Comparison of ENCODE assay signal across 30 cellular contexts in the genomic region with DNA sequence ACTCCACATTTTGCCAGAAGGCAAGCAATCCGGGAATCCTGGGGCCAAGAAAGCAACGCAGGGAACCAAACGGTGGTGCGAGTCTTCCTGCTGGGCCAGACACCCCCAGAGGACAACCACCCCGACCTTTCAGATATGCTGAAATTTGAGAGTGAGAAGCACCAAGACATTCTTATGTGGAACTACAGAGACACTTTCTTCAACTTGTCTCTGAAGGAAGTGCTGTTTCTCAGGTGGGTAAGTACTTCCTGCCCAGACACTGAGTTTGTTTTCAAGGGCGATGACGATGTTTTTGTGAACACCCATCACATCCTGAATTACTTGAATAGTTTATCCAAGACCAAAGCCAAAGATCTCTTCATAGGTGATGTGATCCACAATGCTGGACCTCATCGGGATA. TPM values are rescaled to one million over a fixed set of nuclear protein-coding genes. Genes with fewer than 3 reads are reported as not detected.
DNase-seq lines count a peak whose midpoint lies in the region; ATAC-seq and TF ChIP-seq lines count a peak whose summit lies in the region.
"Had no signal": no experiment of that assay in that cellular context is flagged by ENCODE, and none has a peak within 500 bp of the region (broad histone marks: within the 10 kb centered on the region; RNA-seq: fewer than 3 reads in every experiment).

No MANE protein-coding gene starts in this region.

- no peak overlapping the region for H2BK15ac ChIP-seq in H9 (ENCODE audit: low read depth, low read length)

- peaks cover 20% of the 10 kb centered on the region; the same call in 1 of the 2 replicates for H3K79me2 ChIP-seq in H9 (ENCODE audit: insufficient read depth, low read length)
- H3K79me2 ChIP-seq: parathyroid adenoma had no signal

- H4K8ac ChIP-seq in H9 (replicated peaks; ENCODE audit: insufficient read length, low read depth, low read length), result no peak overlapping the region

- no peak for DNase-seq in activated T-cell treated with anti-CD3 and anti-CD28 coated beads, Interleukin-2, amount 50 U/mL, for 72 hours
- no peak for DNase-seq in activated T-cell treated with anti-CD3 and anti-CD28 coated beads, Interleukin-2, amount 50 U/mL, for 48 hours
- DNase-seq in H9 (no peak), natural killer cell (no peak), DMS53 (lab: John Stamatoyannopoulos, UW) (no peak)
- DNase-seq in activated naive CD8-positive, alpha-beta T cell treated with anti-CD3 and anti-CD28 coated beads for 36 hours, result no peak
- DNase-seq: ACHN; amygdala; Calu3; colonic mucosa; effector memory CD4-positive, alpha-beta T cell; esophagus squamous epithelium; gastrocnemius medialis; islet precursor cell; left ventricle myocardium superior; MM.1S; NCI-H1417; NCI-H2081 treated with DMSO at 0.1 percent for 48 hours; NCI-H82; nephron progenitor cell; right cardiac atrium; SK-N-SH; stimulated activated CD4-positive, alpha-beta T cell treated with anti-CD3 and anti-CD28 coated beads, Interleukin-4, amount 100 ng/mL, for 4 hours; stimulated activated naive CD4-positive, alpha-beta T cell treated with Interleukin-2 at 50 U/mL for 16 hours; tibial artery had no signal

- no peak for TF ChIP-seq CTCF in H9 (conservative IDR thresholded peaks at IDR 0.05)
- no peak for TF ChIP-seq CTCF in natural killer cell (IDR thresholded peaks at IDR 0.05)

- no peaks in the 10 kb centered on the region for H3K27me3 ChIP-seq in H9 (ENCODE audit: insufficient read depth, low read length)
- H3K27me3 ChIP-seq: breast epithelium, colonic mucosa, esophagus squamous epithelium, gastrocnemius medialis, tibial artery had no signal

- no peak overlapping the region for H2BK20ac ChIP-seq in H9 (ENCODE audit: low read depth, low read length, poor library complexity, severe bottlenecking)

- intact Hi-C loops in natural killer cell (cut with micrococcal nuclease), result no loop called here

- no peak overlapping the region for H3K56ac ChIP-seq in H9 (ENCODE audit: insufficient read length, low read depth, low read length)

- no peaks in the 10 kb centered on the region for H3K9me3 ChIP-seq in H9 (ENCODE audit: control insufficient read depth, low read depth, low read length)
- H3K9me3 ChIP-seq: breast epithelium, colonic mucosa, esophagus squamous epithelium, gastrocnemius medialis, SK-N-SH, tibial artery had no signal

- no peak overlapping the region for H3T11ph ChIP-seq in H9 (ENCODE audit: low read length)

- peaks cover 7% of the 10 kb centered on the region for H3K79me1 ChIP-seq in H9 (ENCODE audit: insufficient read depth, low read depth, low read length, poor library complexity, severe bottlenecking)

- H3K27ac ChIP-seq in H9 (ENCODE audit: insufficient read length, low read depth, low read length), result no peak overlapping the region
- H3K27ac ChIP-seq: colonic mucosa, gastrocnemius medialis, parathyroid adenoma, tibial artery had no signal

- H3K18ac ChIP-seq in H9 (ENCODE audit: insufficient read length, low read depth, low read length), result no peak overlapping the region

- peak overlapping the region; percentile 90 for H3K27ac Mint-ChIP-seq in activated T-cell treated with anti-CD3 and anti-CD28 coated beads, Interleukin-2, amount 50 U/mL, for 72 hours
- H3K27ac Mint-ChIP-seq in H9, result peak overlapping the region; percentile 11 to 74 (median 68); a peak in 2 of 7 replicates
- H3K27ac Mint-ChIP-seq in activated naive CD8-positive, alpha-beta T cell treated with anti-CD3 and anti-CD28 coated beads for 36 hours, result peak overlapping the region; percentile 54
- peak overlapping the region; percentile 86 to 93 for H3K27ac Mint-ChIP-seq in natural killer cell
- H3K27ac Mint-ChIP-seq: mesothelial cell of epicardium, nephron progenitor cell had no signal

- no peak overlapping the region for H3K9ac ChIP-seq in H9 (ENCODE audit: extremely low read depth, insufficient read length, low read length)
- H3K9ac ChIP-seq: parathyroid adenoma, SK-N-SH had no signal

- no peaks in the 10 kb centered on the region for H3K23me2 ChIP-seq in H9 (ENCODE audit: insufficient read length, low read depth, low read length, poor library complexity, severe bottlenecking)

- H2BK120ac ChIP-seq in H9 (ENCODE audit: low read depth, low read length, poor library complexity, severe bottlenecking), result no peak overlapping the region

- no peak overlapping the region for H3K14ac ChIP-seq in H9 (ENCODE audit: insufficient read depth, low read length)

- no peaks in the 10 kb centered on the region for H3K9me3 Mint-ChIP-seq in activated T-cell treated with anti-CD3 and anti-CD28 coated beads, Interleukin-2, amount 50 U/mL, for 72 hours
- H3K9me3 Mint-ChIP-seq in H9, result peaks cover 0 to 10% of the 10 kb centered on the region in 2 experiments; a peak in 3 of 5 replicates
- H3K9me3 Mint-ChIP-seq in activated naive CD8-positive, alpha-beta T cell treated with anti-CD3 and anti-CD28 coated beads for 36 hours, result peaks cover 26% of the 10 kb centered on the region
- H3K9me3 Mint-ChIP-seq in natural killer cell, result no peaks in the 10 kb centered on the region

- H3K23ac ChIP-seq in H9 (ENCODE audit: insufficient read length, low read depth, low read length), result no peak overlapping the region

- H2AK5ac ChIP-seq in H9 (ENCODE audit: insufficient read length, low read length), result no peak overlapping the region

- no peak overlapping the region for H3K4ac ChIP-seq in H9 (ENCODE audit: low read depth, low read length)

- peaks cover 66% of the 10 kb centered on the region for H3K4me1 Mint-ChIP-seq in activated T-cell treated with anti-CD3 and anti-CD28 coated beads, Interleukin-2, amount 50 U/mL, for 72 hours (ENCODE audit: low read depth)
- peaks cover 10 to 40% of the 10 kb centered on the region in 2 experiments for H3K4me1 Mint-ChIP-seq in H9
- H3K4me1 Mint-ChIP-seq in activated naive CD8-positive, alpha-beta T cell treated with anti-CD3 and anti-CD28 coated beads for 36 hours, result peaks cover 71% of the 10 kb centered on the region
- peaks cover 71 to 76% of the 10 kb centered on the region in 2 donors for H3K4me1 Mint-ChIP-seq in natural killer cell

- no peak overlapping the region for H4K91ac ChIP-seq in H9 (ENCODE audit: insufficient read length, low read depth, low read length)

- ATAC-seq in activated T-cell treated with anti-CD3 and anti-CD28 coated beads, Interleukin-2, amount 50 U/mL, for 72 hours (replicated peaks in 1 of 2), result no peak
- peak; percentile 77 to 87 (median 86) for ATAC-seq in natural killer cell
- no peak for ATAC-seq in GM19023 (IDR thresholded peaks at IDR 0.05; ENCODE audit: unreplicated experiment)
- no peak for ATAC-seq in GM21515 (IDR thresholded peaks at IDR 0.05; ENCODE audit: unreplicated experiment)
- ATAC-seq: gastrocnemius medialis, left ventricle myocardium superior had no signal

- H3K4me3 Mint-ChIP-seq in activated T-cell treated with anti-CD3 and anti-CD28 coated beads, Interleukin-2, amount 50 U/mL, for 72 hours, result no peak overlapping the region
- no peak overlapping the region for H3K4me3 Mint-ChIP-seq in H9
- no peak overlapping the region for H3K4me3 Mint-ChIP-seq in activated naive CD8-positive, alpha-beta T cell treated with anti-CD3 and anti-CD28 coated beads for 36 hours
- peak overlapping the region; percentile 69 for H3K4me3 Mint-ChIP-seq in natural killer cell
- H3K4me3 Mint-ChIP-seq: mesothelial cell of epicardium, nephron progenitor cell had no signal

- no peak overlapping the region for H3K4me2 ChIP-seq in H9 (ENCODE audit: insufficient read depth, insufficient read length, low read length)
- H3K4me2 ChIP-seq: SK-N-SH had no signal

- no peak overlapping the region for H2BK5ac ChIP-seq in H9 (ENCODE audit: insufficient read length, low read length)

- no peak overlapping the region for H4K5ac ChIP-seq in H9 (ENCODE audit: insufficient read length, low read depth, low read length)

- H3K4me1 ChIP-seq in H9 (ENCODE audit: insufficient read depth, low read length), result no peaks in the 10 kb centered on the region
- H3K4me1 ChIP-seq: breast epithelium, colonic mucosa, parathyroid adenoma had no signal

- no peaks in the 10 kb centered on the region for H3K27me3 Mint-ChIP-seq in activated T-cell treated with anti-CD3 and anti-CD28 coated beads, Interleukin-2, amount 50 U/mL, for 72 hours (ENCODE audit: low read depth)
- H3K27me3 Mint-ChIP-seq in H9 (ENCODE audit: low read depth) (no peaks in the 10 kb centered on the region), natural killer cell (ENCODE audit: low read depth in 2 of 2) (no peaks in the 10 kb centered on the region)
- no peaks in the 10 kb centered on the region for H3K27me3 Mint-ChIP-seq in activated naive CD8-positive, alpha-beta T cell treated with anti-CD3 and anti-CD28 coated beads for 36 hours

- WGBS in H9 (ENCODE audit: extremely low coverage, insufficient read length, low lambda C conversion rate), result no CpG with 5 or more reads among the region's 8 CpGs

- H2AFZ ChIP-seq in H9 (ENCODE audit: low read length), result no peak overlapping the region
- H2AFZ ChIP-seq: parathyroid adenoma had no signal

- peaks cover 16 to 37% of the 10 kb centered on the region in 2 donors for H3K36me3 Mint-ChIP-seq in activated T-cell treated with anti-CD3 and anti-CD28 coated beads, Interleukin-2, amount 50 U/mL, for 72 hours (ENCODE audit: insufficient read depth in 2 of 2)
- H3K36me3 Mint-ChIP-seq in H9 (ENCODE audit: insufficient read depth in 1 of 3, low read depth in 3 of 3), result peaks cover 46 to 66% (median 56%) of the 10 kb centered on the region in 3 experiments
- H3K36me3 Mint-ChIP-seq in activated naive CD8-positive, alpha-beta T cell treated with anti-CD3 and anti-CD28 coated beads for 36 hours, result peaks cover 91% of the 10 kb centered on the region
- no peaks in the 10 kb centered on the region for H3K36me3 Mint-ChIP-seq in natural killer cell

- no peak overlapping the region for H2BK12ac ChIP-seq in H9 (ENCODE audit: insufficient read length, low read depth, low read length)

- no peaks in the 10 kb centered on the region for H4K20me1 ChIP-seq in H9 (ENCODE audit: control insufficient read depth, insufficient read depth, insufficient read length)

RNA-seq across cellular contexts. Expression of gene B3GNT2, which starts 26.8 kb away (rescaled TPM):
- 10 to 100 TPM; 46.2 to 47.2 TPM for total RNA-seq in activated T-cell treated with anti-CD3 and anti-CD28 coated beads, Interleukin-2, amount 50 U/mL, for 72 hours
- total RNA-seq in H9 (2021), result 53.1 and 55.3 TPM in 2 replicates
- 10 to 100 TPM; 67.3 to 68.7 TPM for total RNA-seq in activated naive CD8-positive, alpha-beta T cell treated with anti-CD3 and anti-CD28 coated beads for 36 hours
- total RNA-seq in natural killer cell, result 10 to 100 TPM; 51.9 to 68.0 (median 54.0) TPM

Comparison
In these comparisons a context has a peak if more than half of its experiments do, and no peak if none do; other contexts are left out.
1. ATAC-seq: peak in natural killer cell (3 of 3); none in activated T-cell treated with anti-CD3 and anti-CD28 coated beads, Interleukin-2, amount 50 U/mL, for 72 hours (0 of 2), GM19023 (single experiment) and GM21515 (single experiment).
2. Peak in every context shown above with its lines, with median percentiles within 50 percentile points of each other: H3K27ac Mint-ChIP-seq.